ENCODE assay signal across 11 cellular contexts in the genomic region with DNA sequence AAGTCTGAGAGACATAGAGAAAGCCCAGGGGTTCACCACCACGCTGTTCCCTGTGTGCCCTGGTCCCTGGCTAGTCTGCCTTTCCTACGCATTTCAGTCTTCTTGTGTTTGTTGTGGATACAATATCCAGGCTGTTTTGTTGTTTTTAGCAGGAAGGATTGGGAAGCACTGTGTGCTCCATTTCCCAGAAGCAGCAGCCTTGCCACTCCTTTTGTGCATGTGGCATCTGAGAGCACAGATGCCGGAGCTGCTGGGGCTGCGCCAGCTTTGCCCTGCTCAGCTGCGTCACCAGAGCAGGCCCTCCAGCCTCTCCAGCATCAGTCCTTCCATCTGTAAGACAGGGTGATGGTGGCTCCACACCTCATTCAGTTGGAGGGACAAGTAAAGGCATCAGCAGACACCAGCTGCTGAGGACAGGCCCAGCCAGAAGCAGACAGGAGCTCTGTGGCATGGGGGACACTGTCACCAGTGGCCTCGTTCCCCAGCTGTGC.
DNase-seq lines count a peak whose midpoint lies in the region; ATAC-seq, FAIRE-seq and TF ChIP-seq lines count a peak whose summit lies in the region.
"Had no signal": no experiment of that assay in that cellular context is flagged by ENCODE, and none has a peak within 500 bp of the region (broad histone marks: within the 10 kb centered on the region; RNA-seq: fewer than 3 reads in every experiment).

No MANE protein-coding gene starts in this region.

- H3K36me3 Mint-ChIP-seq in effector memory CD8-positive, alpha-beta T cell (ENCODE audit: insufficient read depth) = peaks cover 10% of the 10 kb centered on the region

- H3K9me2 ChIP-seq in Loucy (replicated peaks; ENCODE audit: low read depth, low read length) = no peaks in the 10 kb centered on the region

- no peak for FAIRE-seq in kidney (lab: Jason Lieb, UNC)

- peak overlapping the region; percentile 56 for H3K4me2 ChIP-seq in Loucy (ENCODE audit: low read depth, low read length, poor library complexity, severe bottlenecking)

- TF ChIP-seq CTCF in AG10803 (conservative IDR thresholded peaks at IDR 0.05; ENCODE audit: low read length) = no peak
- no peak for TF ChIP-seq CTCF in Loucy (conservative IDR thresholded peaks at IDR 0.05; ENCODE audit: low read length)
- no peak for TF ChIP-seq CTCF in astrocyte of the spinal cord (IDR thresholded peaks at IDR 0.05; ENCODE audit: low read depth, low read length)
- TF ChIP-seq CTCF in kidney (IDR thresholded peaks at IDR 0.05; ENCODE audit: borderline replicate concordance, extremely low read depth, insufficient read depth) = no peak

- peaks cover 16% of the 10 kb centered on the region for H3F3A ChIP-seq in Loucy (ENCODE audit: low read depth)

- peak overlapping the region in 1 of 2 donors; percentile 14 for H3K4me3 Mint-ChIP-seq in effector memory CD8-positive, alpha-beta T cell

- no peak overlapping the region for H3K27ac ChIP-seq in kidney (ENCODE audit: low read depth in 2 of 2, low read length in 2 of 2)
- H3K27ac ChIP-seq: foreskin keratinocyte, parathyroid adenoma, SK-N-MC had no signal

- H2AFZ ChIP-seq in Loucy (ENCODE audit: low read length) = no peak overlapping the region
- H2AFZ ChIP-seq: parathyroid adenoma had no signal

- H3K4me1 Mint-ChIP-seq in effector memory CD8-positive, alpha-beta T cell (ENCODE audit: low read depth in 2 of 2) = peaks cover 37 to 47% of the 10 kb centered on the region in 2 donors

- H3K9me3 Mint-ChIP-seq in effector memory CD8-positive, alpha-beta T cell = peaks cover 0 to 12% of the 10 kb centered on the region in 2 donors

- no peak for ATAC-seq in effector memory CD8-positive, alpha-beta T cell (replicated peaks)
- ATAC-seq: foreskin keratinocyte had no signal

- H4K20me1 ChIP-seq in Loucy (ENCODE audit: insufficient read depth, low read length, poor library complexity, severe bottlenecking) = no peaks in the 10 kb centered on the region

- H3K4me3 ChIP-seq in AG10803 (ENCODE audit: low read length) (no peak overlapping the region), Loucy (ENCODE audit: low read length, poor library complexity, severe bottlenecking) (peak overlapping the region; percentile 38), astrocyte of the spinal cord (ENCODE audit: low read depth, low read length) (no peak overlapping the region), kidney (ENCODE audit: low read length in 2 of 2) (no peak overlapping the region)
- H3K4me3 ChIP-seq: SK-N-MC had no signal

- H3K27me3 Mint-ChIP-seq in effector memory CD8-positive, alpha-beta T cell = peaks cover 3 to 48% of the 10 kb centered on the region in 2 donors

- in situ Hi-C loops in astrocyte of the spinal cord (cut with HindIII; ENCODE audit: low sequenced_read_pairs) = no loop called here

- DNase-seq in AG10803 (ENCODE audit: low read depth) (peak; percentile 76), astrocyte of the spinal cord (ENCODE audit: low read depth, low spot score) (peak; percentile 60), kidney (peak; percentile 49), germinal center (ENCODE audit: low spot score) (no peak), NCI-H510A treated with DMSO at 0.1 percent for 48 hours (lab: John Stamatoyannopoulos, UW) (no peak)
- no peak for DNase-seq in effector memory CD8-positive, alpha-beta T cell
- no peak for DNase-seq in activated CD4-positive, alpha-beta T cell treated with anti-CD3 and anti-CD28 coated beads, Interleukin-2, amount 50 U/mL, for 4 hours
- DNase-seq: foreskin keratinocyte had no signal

- H3K9ac ChIP-seq in Loucy (ENCODE audit: low read depth, low read length, poor library complexity, severe bottlenecking) (peak overlapping the region; percentile 61), kidney (ENCODE audit: low read length in 2 of 2) (no peak overlapping the region)
- H3K9ac ChIP-seq: parathyroid adenoma had no signal

- H3K4me1 ChIP-seq in Loucy (ENCODE audit: insufficient read depth, low read length, poor library complexity, severe bottlenecking) (peaks cover 92% of the 10 kb centered on the region), kidney (ENCODE audit: control insufficient read depth in 1 of 2, insufficient read depth in 1 of 2, low read depth in 1 of 2, low read length in 2 of 2) (no peaks in the 10 kb centered on the region)
- H3K4me1 ChIP-seq: foreskin keratinocyte, parathyroid adenoma had no signal

- H3K36me3 ChIP-seq in Loucy (ENCODE audit: insufficient read depth, low read length) = no peaks in the 10 kb centered on the region
- H3K36me3 ChIP-seq in kidney (ENCODE audit: control insufficient read depth in 1 of 2, insufficient read depth in 2 of 2, low read length in 2 of 2) = no peaks in the 10 kb centered on the region

- H3K9me3 ChIP-seq in Loucy (ENCODE audit: insufficient read depth, low read depth, low read length) (no peaks in the 10 kb centered on the region), kidney (ENCODE audit: control insufficient read depth in 1 of 2, low read length in 2 of 2) (no peaks in the 10 kb centered on the region)

- peak overlapping the region in 1 of 2 donors; percentile 90 for H3K27ac Mint-ChIP-seq in effector memory CD8-positive, alpha-beta T cell

- H3K79me2 ChIP-seq in Loucy (ENCODE audit: insufficient read depth, low read length) = no peaks in the 10 kb centered on the region
- H3K79me2 ChIP-seq: parathyroid adenoma had no signal

- intact Hi-C loops in kidney (cut with DNase I) = no loop called here

- no peaks in the 10 kb centered on the region for H3K27me3 ChIP-seq in Loucy (ENCODE audit: insufficient read depth, low read length, poor library complexity, severe bottlenecking)

Comparison
In these comparisons a context has a peak if more than half of its experiments do, and no peak if none do; other contexts are left out.
1. DNase-seq: peak in AG10803 (single experiment), astrocyte of the spinal cord (single experiment) and kidney (single experiment); none in germinal center (single experiment), effector memory CD8-positive, alpha-beta T cell (0 of 3), NCI-H510A treated with DMSO at 0.1 percent for 48 hours (single experiment) and activated CD4-positive, alpha-beta T cell treated with anti-CD3 and anti-CD28 coated beads, Interleukin-2, amount 50 U/mL, for 4 hours (0 of 2).